Comparison of ENCODE assay signal across 1 cellular context in genomic region chr12:67151891-67152290, GRCh38.
TF ChIP-seq lines count a peak whose summit lies in the region.

No MANE protein-coding gene starts in this region.

TF ChIP-seq in HEK293, 187 proteins besides CTCF, POLR2A, EP300 and RAD21 (continued from another document):
- TF ChIP-seq, protein P1, sequence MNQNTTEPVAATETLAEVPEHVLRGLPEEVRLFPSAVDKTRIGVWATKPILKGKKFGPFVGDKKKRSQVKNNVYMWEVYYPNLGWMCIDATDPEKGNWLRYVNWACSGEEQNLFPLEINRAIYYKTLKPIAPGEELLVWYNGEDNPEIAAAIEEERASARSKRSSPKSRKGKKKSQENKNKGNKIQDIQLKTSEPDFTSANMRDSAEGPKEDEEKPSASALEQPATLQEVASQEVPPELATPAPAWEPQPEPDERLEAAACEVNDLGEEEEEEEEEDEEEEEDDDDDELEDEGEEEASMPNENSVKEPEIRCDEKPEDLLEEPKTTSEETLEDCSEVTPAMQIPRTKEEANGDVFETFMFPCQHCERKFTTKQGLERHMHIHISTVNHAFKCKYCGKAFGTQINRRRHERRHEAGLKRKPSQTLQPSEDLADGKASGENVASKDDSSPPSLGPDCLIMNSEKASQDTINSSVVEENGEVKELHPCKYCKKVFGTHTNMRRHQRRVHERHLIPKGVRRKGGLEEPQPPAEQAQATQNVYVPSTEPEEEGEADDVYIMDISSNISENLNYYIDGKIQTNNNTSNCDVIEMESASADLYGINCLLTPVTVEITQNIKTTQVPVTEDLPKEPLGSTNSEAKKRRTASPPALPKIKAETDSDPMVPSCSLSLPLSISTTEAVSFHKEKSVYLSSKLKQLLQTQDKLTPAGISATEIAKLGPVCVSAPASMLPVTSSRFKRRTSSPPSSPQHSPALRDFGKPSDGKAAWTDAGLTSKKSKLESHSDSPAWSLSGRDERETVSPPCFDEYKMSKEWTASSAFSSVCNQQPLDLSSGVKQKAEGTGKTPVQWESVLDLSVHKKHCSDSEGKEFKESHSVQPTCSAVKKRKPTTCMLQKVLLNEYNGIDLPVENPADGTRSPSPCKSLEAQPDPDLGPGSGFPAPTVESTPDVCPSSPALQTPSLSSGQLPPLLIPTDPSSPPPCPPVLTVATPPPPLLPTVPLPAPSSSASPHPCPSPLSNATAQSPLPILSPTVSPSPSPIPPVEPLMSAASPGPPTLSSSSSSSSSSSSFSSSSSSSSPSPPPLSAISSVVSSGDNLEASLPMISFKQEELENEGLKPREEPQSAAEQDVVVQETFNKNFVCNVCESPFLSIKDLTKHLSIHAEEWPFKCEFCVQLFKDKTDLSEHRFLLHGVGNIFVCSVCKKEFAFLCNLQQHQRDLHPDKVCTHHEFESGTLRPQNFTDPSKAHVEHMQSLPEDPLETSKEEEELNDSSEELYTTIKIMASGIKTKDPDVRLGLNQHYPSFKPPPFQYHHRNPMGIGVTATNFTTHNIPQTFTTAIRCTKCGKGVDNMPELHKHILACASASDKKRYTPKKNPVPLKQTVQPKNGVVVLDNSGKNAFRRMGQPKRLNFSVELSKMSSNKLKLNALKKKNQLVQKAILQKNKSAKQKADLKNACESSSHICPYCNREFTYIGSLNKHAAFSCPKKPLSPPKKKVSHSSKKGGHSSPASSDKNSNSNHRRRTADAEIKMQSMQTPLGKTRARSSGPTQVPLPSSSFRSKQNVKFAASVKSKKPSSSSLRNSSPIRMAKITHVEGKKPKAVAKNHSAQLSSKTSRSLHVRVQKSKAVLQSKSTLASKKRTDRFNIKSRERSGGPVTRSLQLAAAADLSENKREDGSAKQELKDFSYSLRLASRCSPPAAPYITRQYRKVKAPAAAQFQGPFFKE (tag by site-specific recombination; IDR thresholded peaks at IDR 0.05; ENCODE audit: borderline replicate concordance): no peak
- TF ChIP-seq ZNF658 (tag by site-specific recombination; IDR thresholded peaks at IDR 0.05) (no peak), ZNF596 (tag by site-specific recombination; IDR thresholded peaks at IDR 0.05) (peak; percentile 26; the same call in 1 of the 2 replicates), BCL6B (tag by site-specific recombination; IDR thresholded peaks at IDR 0.05) (peak; percentile 43; the same call in 1 of the 2 replicates), GFI1B (tag by site-specific recombination; IDR thresholded peaks at IDR 0.05) (peak; percentile 88; the same call in 1 of the 2 replicates), SCRT1 (tag by site-specific recombination; IDR thresholded peaks at IDR 0.05; ENCODE audit: borderline replicate concordance) (no peak), ZNF18 (tag by site-specific recombination; IDR thresholded peaks at IDR 0.05) (no peak), ZNF560 (tag by site-specific recombination; IDR thresholded peaks at IDR 0.05; ENCODE audit: borderline replicate concordance) (no peak)
- TF ChIP-seq, protein P2, sequence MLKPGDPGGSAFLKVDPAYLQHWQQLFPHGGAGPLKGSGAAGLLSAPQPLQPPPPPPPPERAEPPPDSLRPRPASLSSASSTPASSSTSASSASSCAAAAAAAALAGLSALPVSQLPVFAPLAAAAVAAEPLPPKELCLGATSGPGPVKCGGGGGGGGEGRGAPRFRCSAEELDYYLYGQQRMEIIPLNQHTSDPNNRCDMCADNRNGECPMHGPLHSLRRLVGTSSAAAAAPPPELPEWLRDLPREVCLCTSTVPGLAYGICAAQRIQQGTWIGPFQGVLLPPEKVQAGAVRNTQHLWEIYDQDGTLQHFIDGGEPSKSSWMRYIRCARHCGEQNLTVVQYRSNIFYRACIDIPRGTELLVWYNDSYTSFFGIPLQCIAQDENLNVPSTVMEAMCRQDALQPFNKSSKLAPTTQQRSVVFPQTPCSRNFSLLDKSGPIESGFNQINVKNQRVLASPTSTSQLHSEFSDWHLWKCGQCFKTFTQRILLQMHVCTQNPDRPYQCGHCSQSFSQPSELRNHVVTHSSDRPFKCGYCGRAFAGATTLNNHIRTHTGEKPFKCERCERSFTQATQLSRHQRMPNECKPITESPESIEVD (tag by site-specific recombination; IDR thresholded peaks at IDR 0.05): peak; percentile 93
